ENCODE assay signal across 11 cellular contexts in genomic region chr22:19868773-19869471, GRCh38. TPM values are rescaled to one million over a fixed set of nuclear protein-coding genes. Genes with fewer than 3 reads are reported as not detected.
DNase-seq lines count a peak whose midpoint lies in the region; ATAC-seq and TF ChIP-seq lines count a peak whose summit lies in the region.
"Had no signal": no experiment of that assay in that cellular context is flagged by ENCODE, and none has a peak within 500 bp of the region (broad histone marks: within the 10 kb centered on the region; RNA-seq: fewer than 3 reads in every experiment).

No MANE protein-coding gene starts in this region.

- H3K36me3 Mint-ChIP-seq in GM23338 (ENCODE audit: low read depth): no peaks in the 10 kb centered on the region
- H3K36me3 Mint-ChIP-seq in glutamatergic neuron (ENCODE audit: unreplicated experiment): no peaks in the 10 kb centered on the region

- intact Hi-C loops in posterior vena cava (cut with DNase I): no loop called here

- peak; percentile 13 for ATAC-seq in GM23338
- no peak for ATAC-seq in GM21526 (IDR thresholded peaks at IDR 0.05; ENCODE audit: low FRiP score, unreplicated experiment)
- no peak for ATAC-seq in HG02642 (IDR thresholded peaks at IDR 0.05; ENCODE audit: poor library complexity, unreplicated experiment)
- ATAC-seq in HG02610 (IDR thresholded peaks at IDR 0.05; ENCODE audit: unreplicated experiment): no peak
- ATAC-seq in HG03378 (IDR thresholded peaks at IDR 0.05; ENCODE audit: unreplicated experiment): no peak
- ATAC-seq: gastrocnemius medialis had no signal

- H3K9me3 Mint-ChIP-seq in GM23338 (no peaks in the 10 kb centered on the region), glutamatergic neuron (ENCODE audit: unreplicated experiment) (no peaks in the 10 kb centered on the region)
- H3K9me3 Mint-ChIP-seq: activated T-helper 2 cell treated with anti-CD3 and anti-CD28 coated beads, Interferon-gamma antibody, Interleukin-2, Interleukin-4, amounts not matched to agents 10 μg/mL and 5 μg/mL and 100 μg/mL, durations not matched to agents 14 hours and 24 hours and 36 hours had no signal

- H3F3A ChIP-seq in GM23338 (replicated peaks; ENCODE audit: low read depth): no peaks in the 10 kb centered on the region

- peaks cover 9% of the 10 kb centered on the region for H3K27me3 Mint-ChIP-seq in GM23338 (ENCODE audit: insufficient read depth, low read depth, poor library complexity)
- H3K27me3 Mint-ChIP-seq in glutamatergic neuron (ENCODE audit: unreplicated experiment): peaks cover 2% of the 10 kb centered on the region

- H3K4me1 ChIP-seq in GM23338 (ENCODE audit: insufficient read depth): no peaks in the 10 kb centered on the region
- H3K4me1 ChIP-seq: gastrocnemius medialis had no signal

- no peak for DNase-seq in GM23338 (ENCODE audit: low spot score)
- DNase-seq in RWPE1 (ENCODE audit: low spot score): no peak
- DNase-seq in glutamatergic neuron: peak; percentile 13
- DNase-seq in posterior vena cava (ENCODE audit: low spot score): peak; percentile 68
- DNase-seq: COR-L47 had no signal

- H3K4me3 ChIP-seq in GM23338: no peak overlapping the region
- H3K4me3 ChIP-seq: gastrocnemius medialis had no signal

- no peaks in the 10 kb centered on the region for H4K20me1 ChIP-seq in GM23338 (replicated peaks; ENCODE audit: insufficient read depth)

- H3K27ac Mint-ChIP-seq in GM23338 (no peak overlapping the region), glutamatergic neuron (ENCODE audit: unreplicated experiment) (no peak overlapping the region)
- H3K27ac Mint-ChIP-seq: activated T-helper 2 cell treated with anti-CD3 and anti-CD28 coated beads, Interferon-gamma antibody, Interleukin-2, Interleukin-4, amounts not matched to agents 10 μg/mL and 5 μg/mL and 100 μg/mL, durations not matched to agents 14 hours and 24 hours and 36 hours had no signal

- H3K4me2 ChIP-seq in GM23338: no peak overlapping the region

- no peaks in the 10 kb centered on the region for H3K9me2 ChIP-seq in GM23338 (ENCODE audit: insufficient read depth)

- CTCF ChIA-PET in RWPE1 (lab: Yijun Ruan, JAX): no interaction called here

- POLR2A ChIA-PET in RWPE1 (lab: Yijun Ruan, JAX; ENCODE audit: low non-redundant PET): no interaction called here

- no peaks in the 10 kb centered on the region for H3K27me3 ChIP-seq in GM23338 (ENCODE audit: insufficient read depth)
- H3K27me3 ChIP-seq: gastrocnemius medialis had no signal

- no peaks in the 10 kb centered on the region for H3K79me2 ChIP-seq in GM23338 (replicated peaks; ENCODE audit: insufficient read depth)

- H3K4me1 Mint-ChIP-seq in GM23338 (peaks cover 12% of the 10 kb centered on the region), glutamatergic neuron (ENCODE audit: low read depth, unreplicated experiment) (no peaks in the 10 kb centered on the region)

- TF ChIP-seq CTCF in GM23338 (conservative IDR thresholded peaks at IDR 0.05; ENCODE audit: low read depth in 2 of 2): no peak
- TF ChIP-seq CTCF in RWPE1 (conservative IDR thresholded peaks at IDR 0.05; ENCODE audit: low read depth): no peak
- TF ChIP-seq CTCF in glutamatergic neuron (IDR thresholded peaks at IDR 0.05; ENCODE audit: partially characterized antibody, unreplicated experiment): no peak

- no peaks in the 10 kb centered on the region for H3K36me3 ChIP-seq in GM23338 (ENCODE audit: insufficient read depth)
- H3K36me3 ChIP-seq: gastrocnemius medialis had no signal

- H3K27ac ChIP-seq in GM23338 (ENCODE audit: low read depth): no peak overlapping the region
- H3K27ac ChIP-seq in RWPE1: peak overlapping the region; percentile 54
- H3K27ac ChIP-seq: gastrocnemius medialis had no signal

- H3K4me3 Mint-ChIP-seq in GM23338 (no peak overlapping the region), glutamatergic neuron (ENCODE audit: unreplicated experiment) (no peak overlapping the region)

- no peak overlapping the region for H2AFZ ChIP-seq in GM23338

TF ChIP-seq in GM23338, 12 proteins besides CTCF, POLR2A, EP300 and RAD21 (continues in another document):
- TF ChIP-seq EZH2phosphoT487 (IDR thresholded peaks at IDR 0.05; ENCODE audit: unreplicated experiment) (no peak), ZNF462 (CRISPR knock-in tag; IDR thresholded peaks at IDR 0.05) (no peak), JUNB (IDR thresholded peaks at IDR 0.05; ENCODE audit: unreplicated experiment) (no peak), ZNF114 (CRISPR knock-in tag; IDR thresholded peaks at IDR 0.05) (no peak), EZH2 (IDR thresholded peaks at IDR 0.05; ENCODE audit: low read depth, unreplicated experiment) (no peak), POLR2AphosphoS5 (IDR thresholded peaks at IDR 0.05; ENCODE audit: low read depth) (no peak), CREB1 (CRISPR knock-in tag; IDR thresholded peaks at IDR 0.05; ENCODE audit: low read depth) (no peak)
- TF ChIP-seq, protein P1, sequence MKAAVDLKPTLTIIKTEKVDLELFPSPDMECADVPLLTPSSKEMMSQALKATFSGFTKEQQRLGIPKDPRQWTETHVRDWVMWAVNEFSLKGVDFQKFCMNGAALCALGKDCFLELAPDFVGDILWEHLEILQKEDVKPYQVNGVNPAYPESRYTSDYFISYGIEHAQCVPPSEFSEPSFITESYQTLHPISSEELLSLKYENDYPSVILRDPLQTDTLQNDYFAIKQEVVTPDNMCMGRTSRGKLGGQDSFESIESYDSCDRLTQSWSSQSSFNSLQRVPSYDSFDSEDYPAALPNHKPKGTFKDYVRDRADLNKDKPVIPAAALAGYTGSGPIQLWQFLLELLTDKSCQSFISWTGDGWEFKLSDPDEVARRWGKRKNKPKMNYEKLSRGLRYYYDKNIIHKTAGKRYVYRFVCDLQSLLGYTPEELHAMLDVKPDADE (IDR thresholded peaks at IDR 0.05): no peak

RNA-seq across cellular contexts. Expression of gene GNB1L, which starts 14.2 kb away (rescaled TPM):
- total RNA-seq in GM23338 (2014; rRNA removed; shearing (Covaris generic)): 19.2 and 27.8 TPM in 2 replicates
- polyA plus RNA-seq in GM23338 (2016; fragmentation: Nextera tagmentation; extraction: Ambion mirVana): 15.2 and 17.4 TPM in 2 replicates
- total RNA-seq in glutamatergic neuron (ENCODE audit: unreplicated experiment): 5.0 TPM
- total RNA-seq in posterior vena cava: 1 to 10 TPM; 3.6 to 3.9 TPM

RNA-seq across cellular contexts. Expression of gene RTL10, which starts 14.2 kb away (rescaled TPM):
- 17.4 and 19.2 TPM in 2 replicates for total RNA-seq in GM23338 (2014; rRNA removed; shearing (Covaris generic))
- 7.8 and 9.4 TPM in 2 replicates for polyA plus RNA-seq in GM23338 (2016; fragmentation: Nextera tagmentation; extraction: Ambion mirVana)
- 12.1 TPM for total RNA-seq in glutamatergic neuron (ENCODE audit: unreplicated experiment)
- 1 to 10 TPM; 7.6 to 8.6 TPM for total RNA-seq in posterior vena cava

Comparison
In these comparisons a context has a peak if more than half of its experiments do, and no peak if none do; other contexts are left out.
1. DNase-seq: peak in glutamatergic neuron (single experiment) and posterior vena cava (single experiment); none in GM23338 (single experiment) and RWPE1 (single experiment).